ENCODE assay signal across 1 cellular context in the genomic region with DNA sequence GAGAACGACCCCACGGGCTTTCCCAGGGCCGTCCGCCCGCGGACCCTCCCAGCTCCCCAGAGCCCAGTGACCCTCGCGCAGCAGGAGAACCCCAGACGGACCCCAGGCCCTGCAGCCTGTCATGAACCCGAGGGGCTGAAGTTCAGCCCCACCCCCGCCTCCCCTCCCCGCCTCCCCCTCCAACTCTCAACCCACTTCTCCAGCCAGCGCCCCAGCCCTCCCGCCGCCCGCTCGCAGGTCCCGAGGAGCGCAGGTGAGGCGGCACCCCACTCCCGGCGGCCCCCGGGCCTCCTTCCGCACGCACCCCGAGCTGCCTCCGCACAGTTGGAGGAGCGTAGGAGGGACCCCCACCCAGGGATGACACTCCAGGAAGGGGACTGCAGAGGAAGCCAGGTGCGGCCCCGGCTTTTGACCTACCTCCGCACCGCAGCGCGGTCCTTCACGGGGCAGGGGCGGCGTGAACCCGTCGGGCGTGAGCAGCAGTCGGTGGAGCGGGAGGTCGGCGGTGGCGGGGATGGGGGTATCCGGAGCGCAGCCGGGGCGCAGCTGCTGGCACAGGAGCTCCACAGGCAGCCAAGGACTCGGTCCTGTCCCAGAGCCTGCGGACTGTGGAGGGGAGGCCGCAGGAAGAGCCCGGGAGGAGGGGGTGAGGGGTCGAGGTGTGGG.
TF ChIP-seq lines count a peak whose summit lies in the region.

A gene with protein sequence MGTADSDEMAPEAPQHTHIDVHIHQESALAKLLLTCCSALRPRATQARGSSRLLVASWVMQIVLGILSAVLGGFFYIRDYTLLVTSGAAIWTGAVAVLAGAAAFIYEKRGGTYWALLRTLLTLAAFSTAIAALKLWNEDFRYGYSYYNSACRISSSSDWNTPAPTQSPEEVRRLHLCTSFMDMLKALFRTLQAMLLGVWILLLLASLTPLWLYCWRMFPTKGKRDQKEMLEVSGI (plus strand): TSS at position 194 of the 666 bp plus-strand sequence. CDS start 782 bp downstream, outside the sequence.

TF ChIP-seq in A549, 52 proteins besides CTCF, POLR2A, EP300 and RAD21 (continued from another document):
- TF ChIP-seq, protein P1, sequence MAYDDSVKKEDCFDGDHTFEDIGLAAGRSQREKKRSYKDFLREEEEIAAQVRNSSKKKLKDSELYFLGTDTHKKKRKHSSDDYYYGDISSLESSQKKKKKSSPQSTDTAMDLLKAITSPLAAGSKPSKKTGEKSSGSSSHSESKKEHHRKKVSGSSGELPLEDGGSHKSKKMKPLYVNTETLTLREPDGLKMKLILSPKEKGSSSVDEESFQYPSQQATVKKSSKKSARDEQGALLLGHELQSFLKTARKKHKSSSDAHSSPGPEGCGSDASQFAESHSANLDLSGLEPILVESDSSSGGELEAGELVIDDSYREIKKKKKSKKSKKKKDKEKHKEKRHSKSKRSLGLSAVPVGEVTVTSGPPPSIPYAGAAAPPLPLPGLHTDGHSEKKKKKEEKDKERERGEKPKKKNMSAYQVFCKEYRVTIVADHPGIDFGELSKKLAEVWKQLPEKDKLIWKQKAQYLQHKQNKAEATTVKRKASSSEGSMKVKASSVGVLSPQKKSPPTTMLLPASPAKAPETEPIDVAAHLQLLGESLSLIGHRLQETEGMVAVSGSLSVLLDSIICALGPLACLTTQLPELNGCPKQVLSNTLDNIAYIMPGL (CRISPR knock-in tag; IDR thresholded peaks at IDR 0.05; ENCODE audit: borderline replicate concordance), result no peak
- no peak for TF ChIP-seq MYC (IDR thresholded peaks at IDR 0.05; ENCODE audit: borderline replicate concordance, low read length)
- TF ChIP-seq, protein P2, sequence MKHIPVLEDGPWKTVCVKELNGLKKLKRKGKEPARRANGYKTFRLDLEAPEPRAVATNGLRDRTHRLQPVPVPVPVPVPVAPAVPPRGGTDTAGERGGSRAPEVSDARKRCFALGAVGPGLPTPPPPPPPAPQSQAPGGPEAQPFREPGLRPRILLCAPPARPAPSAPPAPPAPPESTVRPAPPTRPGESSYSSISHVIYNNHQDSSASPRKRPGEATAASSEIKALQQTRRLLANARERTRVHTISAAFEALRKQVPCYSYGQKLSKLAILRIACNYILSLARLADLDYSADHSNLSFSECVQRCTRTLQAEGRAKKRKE (CRISPR knock-in tag; IDR thresholded peaks at IDR 0.05; ENCODE audit: low read depth), result no peak
- no peak for TF ChIP-seq MAFK (IDR thresholded peaks at IDR 0.05; ENCODE audit: partially characterized antibody)
- no peak for TF ChIP-seq NFE2L2 (conservative IDR thresholded peaks at IDR 0.05; ENCODE audit: low read length)
- TF ChIP-seq CHD4 (IDR thresholded peaks at IDR 0.05; ENCODE audit: borderline replicate concordance), result no peak
- TF ChIP-seq JUNB (IDR thresholded peaks at IDR 0.05), result no peak
- TF ChIP-seq, protein P3, sequence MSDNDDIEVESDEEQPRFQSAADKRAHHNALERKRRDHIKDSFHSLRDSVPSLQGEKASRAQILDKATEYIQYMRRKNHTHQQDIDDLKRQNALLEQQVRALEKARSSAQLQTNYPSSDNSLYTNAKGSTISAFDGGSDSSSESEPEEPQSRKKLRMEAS (IDR thresholded peaks at IDR 0.05), result no peak
- TF ChIP-seq, protein P4, sequence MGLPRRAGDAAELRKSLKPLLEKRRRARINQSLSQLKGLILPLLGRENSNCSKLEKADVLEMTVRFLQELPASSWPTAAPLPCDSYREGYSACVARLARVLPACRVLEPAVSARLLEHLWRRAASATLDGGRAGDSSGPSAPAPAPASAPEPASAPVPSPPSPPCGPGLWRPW (IDR thresholded peaks at IDR 0.05), result no peak
- no peak for TF ChIP-seq HOXB13 (CRISPR knock-in tag; IDR thresholded peaks at IDR 0.05; ENCODE audit: low read depth)
